In genomic region chr15:92896543-92896942, GRCh38 we compare ENCODE assay signal across 11 cellular contexts. TPM values are rescaled to one million over a fixed set of nuclear protein-coding genes. Genes with fewer than 3 reads are reported as not detected.
DNase-seq lines count a peak whose midpoint lies in the region; ATAC-seq and FAIRE-seq lines count a peak whose summit lies in the region.
"Had no signal": no experiment of that assay in that cellular context is flagged by ENCODE, and none has a peak within 500 bp of the region (broad histone marks: within the 10 kb centered on the region; RNA-seq: fewer than 3 reads in every experiment).

No MANE protein-coding gene starts in this region.

- H3K36me3 Mint-ChIP-seq in activated CD4-positive, alpha-beta memory T cell treated with anti-CD3 and anti-CD28 coated beads for 36 hours = peaks cover 77% of the 10 kb centered on the region
- H3K36me3 Mint-ChIP-seq in activated CD4-positive, alpha-beta memory T cell treated with anti-CD3 and anti-CD28 coated beads, Interleukin-2, amount 10 ng/mL, durations not matched to agents 7 days and 5 days (ENCODE audit: low read depth) = peaks cover 89% of the 10 kb centered on the region
- H3K36me3 Mint-ChIP-seq in activated T-helper 2 cell treated with anti-CD3 and anti-CD28 coated beads, Interferon-gamma antibody, Interleukin-2, Interleukin-4, amounts not matched to agents 10 μg/mL and 5 μg/mL and 100 μg/mL, durations not matched to agents 14 hours and 24 hours and 36 hours (ENCODE audit: low read depth) = peaks cover 87% of the 10 kb centered on the region
- H3K36me3 Mint-ChIP-seq in immature natural killer cell = peaks cover 31 to 54% (median 32%) of the 10 kb centered on the region in 3 donors
- H3K36me3 Mint-ChIP-seq in stimulated activated naive B cell treated with anti-CD40 and anti-IgM and Interleukin-4, amounts not matched to agents 10 μg/mL and 1 μg/mL and 100 μg/mL, for 72 hours = peaks cover 54 to 71% of the 10 kb centered on the region in 2 donors

- intact Hi-C loops in activated CD4-positive, alpha-beta memory T cell treated with anti-CD3 and anti-CD28 coated beads for 36 hours (cut with micrococcal nuclease) = no loop called here
- intact Hi-C loops in activated T-helper 2 cell treated with anti-CD3 and anti-CD28 coated beads, Interferon-gamma antibody, Interleukin-2, Interleukin-4, amounts not matched to agents 10 μg/mL and 5 μg/mL and 100 μg/mL, durations not matched to agents 14 hours and 24 hours and 36 hours (cut with micrococcal nuclease) = no loop called here

- POLR2A ChIA-PET in activated CD4-positive, alpha-beta memory T cell treated with anti-CD3 and anti-CD28 coated beads for 36 hours (lab: Charles Lee) = interaction anchor here (0.6 to 18.2 kb wide), 9 partner anchors 8 to 87 kb away, joined by 3 to 733 read pairs (median 6); partner anchors contain the start of gene CHD2
- POLR2A ChIA-PET in activated CD4-positive, alpha-beta memory T cell treated with anti-CD3 and anti-CD28 coated beads, Interleukin-2, amount 10 ng/mL, durations not matched to agents 7 days and 5 days (lab: Charles Lee) = interaction anchor here (1.0 to 19.1 kb wide), 9 partner anchors 9 to 87 kb away, joined by 3 to 1323 read pairs (median 23); partner anchors contain the start of gene CHD2

- CTCF ChIA-PET in activated CD4-positive, alpha-beta memory T cell treated with anti-CD3 and anti-CD28 coated beads for 36 hours (lab: Charles Lee) = interaction anchor here (1.0 to 3.0 kb wide), 6 partner anchors 11 to 87 kb away, joined by 3 to 14 read pairs (median 6); no protein-coding TSS in a partner anchor
- CTCF ChIA-PET in activated CD4-positive, alpha-beta memory T cell treated with anti-CD3 and anti-CD28 coated beads, Interleukin-2, amount 10 ng/mL, durations not matched to agents 7 days and 5 days (lab: Charles Lee) = interaction anchor here (0.9 to 2.4 kb wide), 4 partner anchors 14 to 99 kb away, joined by 3 to 11 read pairs (median 6); no protein-coding TSS in a partner anchor

- H3K9me3 Mint-ChIP-seq in activated CD4-positive, alpha-beta memory T cell treated with anti-CD3 and anti-CD28 coated beads for 36 hours = peaks cover 7% of the 10 kb centered on the region
- H3K9me3 Mint-ChIP-seq in activated CD4-positive, alpha-beta memory T cell treated with anti-CD3 and anti-CD28 coated beads, Interleukin-2, amount 10 ng/mL, durations not matched to agents 7 days and 5 days = peaks cover 7% of the 10 kb centered on the region
- peaks cover 8% of the 10 kb centered on the region for H3K9me3 Mint-ChIP-seq in activated T-helper 2 cell treated with anti-CD3 and anti-CD28 coated beads, Interferon-gamma antibody, Interleukin-2, Interleukin-4, amounts not matched to agents 10 μg/mL and 5 μg/mL and 100 μg/mL, durations not matched to agents 14 hours and 24 hours and 36 hours
- no peaks in the 10 kb centered on the region for H3K9me3 Mint-ChIP-seq in immature natural killer cell
- peaks cover 7 to 9% of the 10 kb centered on the region in 2 donors for H3K9me3 Mint-ChIP-seq in stimulated activated naive B cell treated with anti-CD40 and anti-IgM and Interleukin-4, amounts not matched to agents 10 μg/mL and 1 μg/mL and 100 μg/mL, for 72 hours

- H3K4me3 Mint-ChIP-seq in activated CD4-positive, alpha-beta memory T cell treated with anti-CD3 and anti-CD28 coated beads for 36 hours = peak overlapping the region; percentile 18
- no peak overlapping the region for H3K4me3 Mint-ChIP-seq in activated CD4-positive, alpha-beta memory T cell treated with anti-CD3 and anti-CD28 coated beads, Interleukin-2, amount 10 ng/mL, durations not matched to agents 7 days and 5 days
- peak overlapping the region; percentile 6 for H3K4me3 Mint-ChIP-seq in activated T-helper 2 cell treated with anti-CD3 and anti-CD28 coated beads, Interferon-gamma antibody, Interleukin-2, Interleukin-4, amounts not matched to agents 10 μg/mL and 5 μg/mL and 100 μg/mL, durations not matched to agents 14 hours and 24 hours and 36 hours (ENCODE audit: low read depth)
- H3K4me3 Mint-ChIP-seq in immature natural killer cell = no peak overlapping the region
- H3K4me3 Mint-ChIP-seq in stimulated activated naive B cell treated with anti-CD40 and anti-IgM and Interleukin-4, amounts not matched to agents 10 μg/mL and 1 μg/mL and 100 μg/mL, for 72 hours = no peak overlapping the region

- H3K27me3 Mint-ChIP-seq in activated CD4-positive, alpha-beta memory T cell treated with anti-CD3 and anti-CD28 coated beads for 36 hours = no peaks in the 10 kb centered on the region
- no peaks in the 10 kb centered on the region for H3K27me3 Mint-ChIP-seq in activated CD4-positive, alpha-beta memory T cell treated with anti-CD3 and anti-CD28 coated beads, Interleukin-2, amount 10 ng/mL, durations not matched to agents 7 days and 5 days
- H3K27me3 Mint-ChIP-seq in activated T-helper 2 cell treated with anti-CD3 and anti-CD28 coated beads, Interferon-gamma antibody, Interleukin-2, Interleukin-4, amounts not matched to agents 10 μg/mL and 5 μg/mL and 100 μg/mL, durations not matched to agents 14 hours and 24 hours and 36 hours (ENCODE audit: low read depth) = no peaks in the 10 kb centered on the region
- H3K27me3 Mint-ChIP-seq in immature natural killer cell (ENCODE audit: low read depth in 3 of 3) = peaks cover 6 to 14% (median 13%) of the 10 kb centered on the region in 3 donors
- no peaks in the 10 kb centered on the region for H3K27me3 Mint-ChIP-seq in stimulated activated naive B cell treated with anti-CD40 and anti-IgM and Interleukin-4, amounts not matched to agents 10 μg/mL and 1 μg/mL and 100 μg/mL, for 72 hours

- no peak for FAIRE-seq in RCC 7860 (lab: Jason Lieb, UNC)

- peaks cover 69% of the 10 kb centered on the region for H3K4me1 Mint-ChIP-seq in activated CD4-positive, alpha-beta memory T cell treated with anti-CD3 and anti-CD28 coated beads for 36 hours (ENCODE audit: low read depth)
- peaks cover 70% of the 10 kb centered on the region for H3K4me1 Mint-ChIP-seq in activated CD4-positive, alpha-beta memory T cell treated with anti-CD3 and anti-CD28 coated beads, Interleukin-2, amount 10 ng/mL, durations not matched to agents 7 days and 5 days
- H3K4me1 Mint-ChIP-seq in activated T-helper 2 cell treated with anti-CD3 and anti-CD28 coated beads, Interferon-gamma antibody, Interleukin-2, Interleukin-4, amounts not matched to agents 10 μg/mL and 5 μg/mL and 100 μg/mL, durations not matched to agents 14 hours and 24 hours and 36 hours (ENCODE audit: low read depth) = peaks cover 51% of the 10 kb centered on the region
- H3K4me1 Mint-ChIP-seq in immature natural killer cell = peaks cover 49 to 84% of the 10 kb centered on the region in 2 donors
- peaks cover 15 to 47% of the 10 kb centered on the region in 2 donors for H3K4me1 Mint-ChIP-seq in stimulated activated naive B cell treated with anti-CD40 and anti-IgM and Interleukin-4, amounts not matched to agents 10 μg/mL and 1 μg/mL and 100 μg/mL, for 72 hours

- no peak for DNase-seq in activated CD4-positive, alpha-beta memory T cell treated with anti-CD3 and anti-CD28 coated beads for 36 hours
- DNase-seq in activated CD4-positive, alpha-beta memory T cell treated with anti-CD3 and anti-CD28 coated beads, Interleukin-2, amount 10 ng/mL, durations not matched to agents 7 days and 5 days = no peak
- DNase-seq in activated T-helper 2 cell treated with anti-CD3 and anti-CD28 coated beads, Interferon-gamma antibody, Interleukin-2, Interleukin-4, amounts not matched to agents 10 μg/mL and 5 μg/mL and 100 μg/mL, durations not matched to agents 14 hours and 24 hours and 36 hours (ENCODE audit: low spot score) = no peak
- DNase-seq in immature natural killer cell = no peak
- DNase-seq in stimulated activated naive B cell treated with anti-CD40 and anti-IgM and Interleukin-4, amounts not matched to agents 10 μg/mL and 1 μg/mL and 100 μg/mL, for 72 hours = no peak
- no peak for DNase-seq in RCC 7860 (ENCODE audit: low spot score)
- no peak for DNase-seq in DMS79 (lab: John Stamatoyannopoulos, UW)
- DNase-seq in 8988T = no peak
- DNase-seq: colonic mucosa, NCI-H345, substantia nigra had no signal

- no peak for ATAC-seq in stimulated activated naive B cell treated with anti-CD40 and anti-IgM and Interleukin-4, amounts not matched to agents 10 μg/mL and 1 μg/mL and 100 μg/mL, for 72 hours (replicated peaks)

- peak overlapping the region; percentile 62 for H3K27ac Mint-ChIP-seq in activated CD4-positive, alpha-beta memory T cell treated with anti-CD3 and anti-CD28 coated beads for 36 hours
- no peak overlapping the region for H3K27ac Mint-ChIP-seq in activated CD4-positive, alpha-beta memory T cell treated with anti-CD3 and anti-CD28 coated beads, Interleukin-2, amount 10 ng/mL, durations not matched to agents 7 days and 5 days
- peak overlapping the region; percentile 60 for H3K27ac Mint-ChIP-seq in activated T-helper 2 cell treated with anti-CD3 and anti-CD28 coated beads, Interferon-gamma antibody, Interleukin-2, Interleukin-4, amounts not matched to agents 10 μg/mL and 5 μg/mL and 100 μg/mL, durations not matched to agents 14 hours and 24 hours and 36 hours
- peak overlapping the region; percentile 44 to 83 (median 73) for H3K27ac Mint-ChIP-seq in immature natural killer cell
- H3K27ac Mint-ChIP-seq in stimulated activated naive B cell treated with anti-CD40 and anti-IgM and Interleukin-4, amounts not matched to agents 10 μg/mL and 1 μg/mL and 100 μg/mL, for 72 hours = peak overlapping the region; percentile 6

RNA-seq across cellular contexts. Expression of gene CHD2, which starts 3.6 kb away (rescaled TPM):
- total RNA-seq in activated CD4-positive, alpha-beta memory T cell treated with anti-CD3 and anti-CD28 coated beads for 36 hours = 100 to 1,000 TPM; 113 to 121 TPM
- 100 to 1,000 TPM; 141 to 155 TPM for total RNA-seq in activated CD4-positive, alpha-beta memory T cell treated with anti-CD3 and anti-CD28 coated beads, Interleukin-2, amount 10 ng/mL, durations not matched to agents 7 days and 5 days
- 105 and 111 TPM in 2 replicates for total RNA-seq in activated T-helper 2 cell treated with anti-CD3 and anti-CD28 coated beads, Interferon-gamma antibody, Interleukin-2, Interleukin-4, amounts not matched to agents 10 μg/mL and 5 μg/mL and 100 μg/mL, durations not matched to agents 14 hours and 24 hours and 36 hours
- polyA plus RNA-seq in immature natural killer cell = 10 to 100 TPM; 24.7 to 77.7 (median 36.9) TPM

Comparison
In these comparisons a context has a peak if more than half of its experiments do, and no peak if none do; other contexts are left out.
1. H3K4me3 Mint-ChIP-seq: peak in activated CD4-positive, alpha-beta memory T cell treated with anti-CD3 and anti-CD28 coated beads for 36 hours (single experiment) and activated T-helper 2 cell treated with anti-CD3 and anti-CD28 coated beads, Interferon-gamma antibody, Interleukin-2, Interleukin-4, amounts not matched to agents 10 μg/mL and 5 μg/mL and 100 μg/mL, durations not matched to agents 14 hours and 24 hours and 36 hours (single experiment); none in activated CD4-positive, alpha-beta memory T cell treated with anti-CD3 and anti-CD28 coated beads, Interleukin-2, amount 10 ng/mL, durations not matched to agents 7 days and 5 days (single experiment), immature natural killer cell (0 of 5) and stimulated activated naive B cell treated with anti-CD40 and anti-IgM and Interleukin-4, amounts not matched to agents 10 μg/mL and 1 μg/mL and 100 μg/mL, for 72 hours (0 of 2).